In genomic region chr6:7848229-7848628, GRCh38 we compare ENCODE assay signal across 17 cellular contexts.
DNase-seq lines count a peak whose midpoint lies in the region; ATAC-seq, FAIRE-seq and TF ChIP-seq lines count a peak whose summit lies in the region.
"Had no signal": no experiment of that assay in that cellular context is flagged by ENCODE, and none has a peak within 500 bp of the region (broad histone marks: within the 10 kb centered on the region; RNA-seq: fewer than 3 reads in every experiment).

No MANE protein-coding gene starts in this region.

- POLR2A ChIA-PET in IMR-90 (lab: Charles Lee; ENCODE audit: unreplicated experiment) = no interaction called here
- POLR2A ChIA-PET in activated CD4-positive, alpha-beta memory T cell treated with anti-CD3 and anti-CD28 coated beads for 36 hours (lab: Charles Lee) = no interaction called here

- TF ChIP-seq CTCF in IMR-90 (conservative IDR thresholded peaks at IDR 0.05; ENCODE audit: low read depth, low read length) (no peak), bronchial epithelial cell (IDR thresholded peaks at IDR 0.05; ENCODE audit: insufficient read depth, low read length, severe bottlenecking) (no peak)

- dilution Hi-C loops in IMR-90 (cut with HindIII; ENCODE audit: low sequenced_read_pairs, unreplicated experiment) = no loop called here

- H2AK9ac ChIP-seq in IMR-90 (replicated peaks; ENCODE audit: low read depth, low read length, poor library complexity) = no peak overlapping the region

- peaks cover 6% of the 10 kb centered on the region; the same call in 1 of the 2 replicates for H3K9me3 ChIP-seq in IMR-90 (ENCODE audit: control insufficient read depth, insufficient read depth, low read length)
- H3K9me3 ChIP-seq: BE2C had no signal

- in situ Hi-C loops in IMR-90 (cut with MboI; ENCODE audit: low sequenced_read_pairs) = no loop called here

- H4K91ac ChIP-seq in IMR-90 (ENCODE audit: insufficient read depth, low read depth, low read length) = no peak overlapping the region

- peaks cover 13% of the 10 kb centered on the region for H3K9me3 Mint-ChIP-seq in stimulated activated memory B cell treated with anti-CD40 and anti-IgM and Interleukin-4, amounts not matched to agents 10 μg/mL and 1 μg/mL and 100 μg/mL, for 72 hours
- H3K9me3 Mint-ChIP-seq in activated CD4-positive, alpha-beta memory T cell treated with anti-CD3 and anti-CD28 coated beads for 36 hours = peaks cover 20% of the 10 kb centered on the region

- H3K79me1 ChIP-seq in IMR-90 (ENCODE audit: low read depth in 1 of 2, low read length in 2 of 2) = no peaks in the 10 kb centered on the region

- H3K4me3 ChIP-seq in IMR-90 (ENCODE audit: insufficient read depth, low read depth, low read length) (no peak overlapping the region), bronchial epithelial cell (ENCODE audit: low read depth, low read length) (no peak overlapping the region)
- H3K4me3 ChIP-seq: HAP-1 had no signal

- H2BK5ac ChIP-seq in IMR-90 (ENCODE audit: low read depth, low read length, poor library complexity, severe bottlenecking) = no peak overlapping the region

- H3K4ac ChIP-seq in IMR-90 (ENCODE audit: low read depth, low read length) = no peak overlapping the region

- peaks cover 6% of the 10 kb centered on the region for H3K36me3 Mint-ChIP-seq in stimulated activated memory B cell treated with anti-CD40 and anti-IgM and Interleukin-4, amounts not matched to agents 10 μg/mL and 1 μg/mL and 100 μg/mL, for 72 hours
- H3K36me3 Mint-ChIP-seq in activated CD4-positive, alpha-beta memory T cell treated with anti-CD3 and anti-CD28 coated beads for 36 hours = no peaks in the 10 kb centered on the region
- H3K36me3 Mint-ChIP-seq: CD4-positive, CD25-positive, alpha-beta regulatory T cell; CD8-positive, alpha-beta memory T cell had no signal

- no peak overlapping the region for H2AFZ ChIP-seq in IMR-90 (replicated peaks; ENCODE audit: low read length, poor library complexity)

- H3K9me1 ChIP-seq in IMR-90 (ENCODE audit: insufficient read depth, low read length) = no peaks in the 10 kb centered on the region

- H3K14ac ChIP-seq in IMR-90 (replicated peaks; ENCODE audit: low read depth, low read length) = no peak overlapping the region

- DNase-seq in IMR-90 (peak; percentile 12), NCI-H226 (peak; percentile 6), bronchial epithelial cell (ENCODE audit: low read depth) (no peak)
- no peak for DNase-seq in activated naive CD4-positive, alpha-beta T cell treated with Interleukin-2 at 50 U/mL for 16 hours
- DNase-seq in activated CD4-positive, alpha-beta memory T cell treated with anti-CD3 and anti-CD28 coated beads for 36 hours = no peak
- DNase-seq in stimulated activated CD8-positive, alpha-beta memory T cell treated with anti-CD3 and anti-CD28 coated beads, Interleukin-4, amount 100 ng/mL, for 48 hours = no peak
- DNase-seq: BE2C; C1 segment of cervical spinal cord; CD4-positive, CD25-positive, alpha-beta regulatory T cell; CD8-positive, alpha-beta memory T cell; COR-L47; DMS 273 treated with DMSO at 0.1 percent for 48 hours had no signal

- peaks cover 8% of the 10 kb centered on the region for H3K4me1 ChIP-seq in IMR-90 (ENCODE audit: control insufficient read depth, insufficient read depth, low read length)
- H3K4me1 ChIP-seq: BE2C, HAP-1 had no signal

- no peaks in the 10 kb centered on the region for H3K36me3 ChIP-seq in IMR-90 (ENCODE audit: control insufficient read depth, insufficient read depth, low read length)
- no peaks in the 10 kb centered on the region for H3K36me3 ChIP-seq in bronchial epithelial cell (ENCODE audit: control insufficient read depth, insufficient read depth, low read length)
- H3K36me3 ChIP-seq: BE2C, HAP-1 had no signal

- H2BK15ac ChIP-seq in IMR-90 (ENCODE audit: low read depth, low read length) = no peak overlapping the region

- no peak overlapping the region for H3K4me3 Mint-ChIP-seq in stimulated activated memory B cell treated with anti-CD40 and anti-IgM and Interleukin-4, amounts not matched to agents 10 μg/mL and 1 μg/mL and 100 μg/mL, for 72 hours
- H3K4me3 Mint-ChIP-seq in activated CD4-positive, alpha-beta memory T cell treated with anti-CD3 and anti-CD28 coated beads for 36 hours = no peak overlapping the region
- H3K4me3 Mint-ChIP-seq: CD4-positive, CD25-positive, alpha-beta regulatory T cell; CD8-positive, alpha-beta memory T cell had no signal

- H3K23ac ChIP-seq in IMR-90 (ENCODE audit: low read depth, low read length) = no peak overlapping the region

- H4K5ac ChIP-seq in IMR-90 (ENCODE audit: low read depth, low read length) = no peak overlapping the region

- BruUV-seq in IMR-90 (replicated peaks; lab: Mats Ljungman, UMichigan) = no TSS peak

- no peak for TF ChIP-seq RAD21 in IMR-90 (IDR thresholded peaks at IDR 0.05; ENCODE audit: low read length)

- CTCF ChIA-PET in IMR-90 (lab: Yijun Ruan, JAX) = no interaction called here
- CTCF ChIA-PET in activated CD4-positive, alpha-beta memory T cell treated with anti-CD3 and anti-CD28 coated beads for 36 hours (lab: Charles Lee) = no interaction called here

- H3K18ac ChIP-seq in IMR-90 (ENCODE audit: low read depth, low read length) = peak overlapping the region; percentile 52

- H3K4me1 Mint-ChIP-seq in stimulated activated memory B cell treated with anti-CD40 and anti-IgM and Interleukin-4, amounts not matched to agents 10 μg/mL and 1 μg/mL and 100 μg/mL, for 72 hours = no peaks in the 10 kb centered on the region
- H3K4me1 Mint-ChIP-seq in activated CD4-positive, alpha-beta memory T cell treated with anti-CD3 and anti-CD28 coated beads for 36 hours (ENCODE audit: low read depth) = no peaks in the 10 kb centered on the region
- H3K4me1 Mint-ChIP-seq: CD4-positive, CD25-positive, alpha-beta regulatory T cell; CD8-positive, alpha-beta memory T cell had no signal

- no peak overlapping the region for H4K8ac ChIP-seq in IMR-90 (ENCODE audit: low read depth in 2 of 2, low read length in 2 of 2)

- H3K27me3 ChIP-seq in IMR-90 (ENCODE audit: control insufficient read depth, insufficient read depth, low read length) = no peaks in the 10 kb centered on the region
- H3K27me3 ChIP-seq in bronchial epithelial cell (ENCODE audit: control insufficient read depth, insufficient read depth, low read length) = no peaks in the 10 kb centered on the region

- no peaks in the 10 kb centered on the region for H3K27me3 Mint-ChIP-seq in stimulated activated memory B cell treated with anti-CD40 and anti-IgM and Interleukin-4, amounts not matched to agents 10 μg/mL and 1 μg/mL and 100 μg/mL, for 72 hours
- H3K27me3 Mint-ChIP-seq in activated CD4-positive, alpha-beta memory T cell treated with anti-CD3 and anti-CD28 coated beads for 36 hours = peaks cover 6% of the 10 kb centered on the region

- H3K4me2 ChIP-seq in IMR-90 (ENCODE audit: low read depth, low read length) = no peak overlapping the region

- no peaks in the 10 kb centered on the region for H4K20me1 ChIP-seq in IMR-90 (ENCODE audit: insufficient read depth, low read length)

- H3K9ac ChIP-seq in IMR-90 (ENCODE audit: low read depth, low read length) = no peak overlapping the region

- intact Hi-C loops in IMR-90 (cut with micrococcal nuclease) = no loop called here
- intact Hi-C loops in activated CD4-positive, alpha-beta memory T cell treated with anti-CD3 and anti-CD28 coated beads for 36 hours (cut with micrococcal nuclease) = no loop called here

- peak overlapping the region; percentile 47; the same call in 1 of the 2 replicates for H2BK20ac ChIP-seq in IMR-90 (ENCODE audit: low read depth, low read length)

- ATAC-seq in IMR-90 (ENCODE audit: low read depth) = no peak
- peak; percentile 34 for ATAC-seq in stimulated activated memory B cell treated with anti-CD40 and anti-IgM and Interleukin-4, amounts not matched to agents 10 μg/mL and 1 μg/mL and 100 μg/mL, for 72 hours

- FAIRE-seq in bronchial epithelial cell (lab: Jason Lieb, UNC) = peak; percentile 60
- FAIRE-seq: G401.6, GM12891, GM19239 had no signal

- H3K27ac ChIP-seq in IMR-90 (ENCODE audit: insufficient read depth, low read length) = no peak overlapping the region

- H2BK120ac ChIP-seq in IMR-90 (ENCODE audit: low read depth, low read length) = no peak overlapping the region

- no peak overlapping the region for H2AK5ac ChIP-seq in IMR-90 (ENCODE audit: low read depth, low read length)

- H3K27ac Mint-ChIP-seq in stimulated activated memory B cell treated with anti-CD40 and anti-IgM and Interleukin-4, amounts not matched to agents 10 μg/mL and 1 μg/mL and 100 μg/mL, for 72 hours = no peak overlapping the region
- no peak overlapping the region for H3K27ac Mint-ChIP-seq in activated CD4-positive, alpha-beta memory T cell treated with anti-CD3 and anti-CD28 coated beads for 36 hours
- H3K27ac Mint-ChIP-seq: CD4-positive, CD25-positive, alpha-beta regulatory T cell; CD8-positive, alpha-beta memory T cell had no signal

- TF ChIP-seq POLR2A in IMR-90 (IDR thresholded peaks at IDR 0.05; ENCODE audit: low read depth, low read length) = no peak

- no peak overlapping the region for H3K56ac ChIP-seq in IMR-90 (ENCODE audit: extremely low read depth, insufficient read depth, low read length)

- WGBS in IMR-90 (ENCODE audit: extremely low coverage in 2 of 2, insufficient read length in 1 of 2), 2 experiments = 72% methylated on average over 3 of the region's 4 CpGs; no CpG with 5 or more reads in 1 of the 2 experiments

TF ChIP-seq in IMR-90, 13 proteins besides CTCF, POLR2A, EP300 and RAD21:
- TF ChIP-seq MAFK (IDR thresholded peaks at IDR 0.05; ENCODE audit: low read depth, low read length) (no peak), NFE2L2 (IDR thresholded peaks at IDR 0.05; ENCODE audit: low read depth, low read length) (no peak), CEBPB (IDR thresholded peaks at IDR 0.05; ENCODE audit: low read depth, low read length) (no peak), MAZ (IDR thresholded peaks at IDR 0.05; ENCODE audit: borderline replicate concordance, low read depth, low read length) (no peak), RCOR1 (IDR thresholded peaks at IDR 0.05; ENCODE audit: insufficient replicate concordance, low read length) (no peak), BHLHE40 (IDR thresholded peaks at IDR 0.05; ENCODE audit: low read depth, low read length) (no peak)
TF ChIP-seq in IMR-90: peak in this region for 0.

Comparison
In these comparisons a context has a peak if more than half of its experiments do, and no peak if none do; other contexts are left out.
1. DNase-seq: peak in IMR-90 (single experiment) and NCI-H226 (single experiment); none in bronchial epithelial cell (single experiment), activated naive CD4-positive, alpha-beta T cell treated with Interleukin-2 at 50 U/mL for 16 hours (single experiment), activated CD4-positive, alpha-beta memory T cell treated with anti-CD3 and anti-CD28 coated beads for 36 hours (single experiment) and stimulated activated CD8-positive, alpha-beta memory T cell treated with anti-CD3 and anti-CD28 coated beads, Interleukin-4, amount 100 ng/mL, for 48 hours (single experiment).